In the genomic region with DNA sequence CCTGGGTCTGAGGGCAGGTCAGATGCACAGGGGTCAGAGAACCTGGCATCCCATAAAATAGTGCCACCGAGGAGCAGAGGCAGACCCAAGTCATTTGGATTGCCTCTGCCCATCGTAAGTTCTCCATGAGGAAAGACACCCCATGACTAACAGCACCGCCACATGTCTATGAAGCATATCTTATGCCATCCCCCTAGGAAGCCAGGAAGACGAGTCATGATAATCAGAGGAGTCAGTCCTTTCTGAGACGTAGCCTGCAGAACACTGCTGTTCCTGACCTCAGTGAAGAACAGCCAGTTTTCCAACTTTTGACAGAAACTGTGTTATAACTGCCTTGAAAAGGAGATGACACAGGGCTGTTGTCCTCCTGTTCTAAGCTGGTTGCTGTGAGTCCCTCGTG, we compare ENCODE assay signal across 19 cellular contexts. TPM values are rescaled to one million over a fixed set of nuclear protein-coding genes. Genes with fewer than 3 reads are reported as not detected.
DNase-seq lines count a peak whose midpoint lies in the region; ATAC-seq and TF ChIP-seq lines count a peak whose summit lies in the region.
"Had no signal": no experiment of that assay in that cellular context is flagged by ENCODE, and none has a peak within 500 bp of the region (broad histone marks: within the 10 kb centered on the region; RNA-seq: fewer than 3 reads in every experiment).

No MANE protein-coding gene starts in this region.

- H3K9me3 Mint-ChIP-seq in immature natural killer cell = peaks cover 0 to 2% (median 0%) of the 10 kb centered on the region in 6 donors
- H3K9me3 Mint-ChIP-seq: stimulated activated naive B cell treated with anti-CD40 and anti-IgM and Interleukin-4, amounts not matched to agents 10 μg/mL and 1 μg/mL and 100 μg/mL, for 72 hours had no signal

- POLR2A ChIA-PET in PC-9 (lab: Charles Lee; ENCODE audit: unreplicated experiment) = no interaction called here

- TF ChIP-seq POLR2A in right lobe of liver (IDR thresholded peaks at IDR 0.05) = no peak

- no peak overlapping the region for H3K27ac Mint-ChIP-seq in immature natural killer cell
- H3K27ac Mint-ChIP-seq: CD8-positive, alpha-beta memory T cell; naive B cell; stimulated activated naive B cell treated with anti-CD40 and anti-IgM and Interleukin-4, amounts not matched to agents 10 μg/mL and 1 μg/mL and 100 μg/mL, for 72 hours had no signal

- H3K4me3 Mint-ChIP-seq in immature natural killer cell = no peak overlapping the region
- H3K4me3 Mint-ChIP-seq: CD8-positive, alpha-beta memory T cell; naive B cell; stimulated activated naive B cell treated with anti-CD40 and anti-IgM and Interleukin-4, amounts not matched to agents 10 μg/mL and 1 μg/mL and 100 μg/mL, for 72 hours had no signal

- no peaks in the 10 kb centered on the region for H3K27me3 ChIP-seq in PC-9 (ENCODE audit: insufficient read depth, low read depth)
- H3K27me3 ChIP-seq in osteoblast (ENCODE audit: insufficient read depth, low read length) = no peaks in the 10 kb centered on the region
- no peaks in the 10 kb centered on the region for H3K27me3 ChIP-seq in right lobe of liver
- H3K27me3 ChIP-seq in BE2C = no peaks in the 10 kb centered on the region

- H3K36me3 ChIP-seq in PC-9 (ENCODE audit: low read depth) (no peaks in the 10 kb centered on the region), osteoblast (ENCODE audit: insufficient read depth, low read length) (no peaks in the 10 kb centered on the region), right lobe of liver (no peaks in the 10 kb centered on the region), BE2C (no peaks in the 10 kb centered on the region)

- H2AFZ ChIP-seq in PC-9 (no peak overlapping the region), osteoblast (ENCODE audit: low read length) (no peak overlapping the region)

- H3K36me3 Mint-ChIP-seq in immature natural killer cell = no peaks in the 10 kb centered on the region
- H3K36me3 Mint-ChIP-seq: CD8-positive, alpha-beta memory T cell; naive B cell; stimulated activated naive B cell treated with anti-CD40 and anti-IgM and Interleukin-4, amounts not matched to agents 10 μg/mL and 1 μg/mL and 100 μg/mL, for 72 hours had no signal

- BruUV-seq in PC-9 (replicated peaks; lab: Mats Ljungman, UMichigan) = no TSS peak

- H3K4me2 ChIP-seq in PC-9 (no peak overlapping the region), osteoblast (ENCODE audit: insufficient read depth, low read length) (peak overlapping the region; percentile 19)

- H3F3A ChIP-seq in PC-9 (ENCODE audit: insufficient read depth, low read depth) = peaks cover 17% of the 10 kb centered on the region; the same call in 1 of the 2 replicates

- peaks cover 26% of the 10 kb centered on the region for H3K4me1 ChIP-seq in PC-9 (replicated peaks; ENCODE audit: insufficient read depth)
- H3K4me1 ChIP-seq in osteoblast (ENCODE audit: insufficient read depth, low read length) = peaks cover 38% of the 10 kb centered on the region
- H3K4me1 ChIP-seq in right lobe of liver = no peaks in the 10 kb centered on the region
- H3K4me1 ChIP-seq in BE2C = no peaks in the 10 kb centered on the region

- peak overlapping the region; percentile 29; the same call in 1 of the 2 replicates for H3K27ac ChIP-seq in PC-9
- H3K27ac ChIP-seq in epithelial cell of prostate = peak overlapping the region; percentile 25
- peak overlapping the region; percentile 66 for H3K27ac ChIP-seq in osteoblast (ENCODE audit: low read depth, low read length)
- H3K27ac ChIP-seq in right lobe of liver = no peak overlapping the region

- DNase-seq in GM03348 (ENCODE audit: low spot score) (peak; percentile 69), PC-9 (no peak), epithelial cell of prostate (ENCODE audit: low read depth, low spot score) (peak; percentile 41), osteoblast (ENCODE audit: insufficient read length, low spot score, missing footprints) (no peak), right lobe of liver (no peak), immature natural killer cell (no peak), BE2C (no peak)
- DNase-seq: activated CD8-positive, alpha-beta memory T cell treated with anti-CD3 and anti-CD28 coated beads for 24 hours; activated gamma-delta T cell treated with Interleukin-2 at 50 U/mL for 16 hours; CD8-positive, alpha-beta memory T cell; left cardiac atrium; naive B cell; NCI-H1436 treated with DMSO at 0.1 percent for 48 hours; NCI-H69; Right ventricle myocardium superior; stimulated activated CD4-positive, alpha-beta T cell treated with anti-CD3 and anti-CD28 coated beads, Interleukin-4, amount 100 ng/mL, for 1 hour; stimulated activated naive B cell treated with anti-CD40 and anti-IgM and Interleukin-4, amounts not matched to agents 10 μg/mL and 1 μg/mL and 100 μg/mL, for 72 hours had no signal

- TF ChIP-seq CTCF in PC-9 (conservative IDR thresholded peaks at IDR 0.05) (no peak), osteoblast (IDR thresholded peaks at IDR 0.05; ENCODE audit: extremely low read depth, low read depth, low read length) (no peak), right lobe of liver (IDR thresholded peaks at IDR 0.05) (no peak), BE2C (IDR thresholded peaks at IDR 0.05; ENCODE audit: low read depth, low read length) (no peak)

- CTCF ChIA-PET in PC-9 (lab: Charles Lee) = no interaction called here

- intact Hi-C loops in PC-9 (cut with micrococcal nuclease; ENCODE audit: unreplicated experiment) = loop anchor here (5.0 kb wide), 1 partner anchor 133 kb away; no protein-coding TSS in a partner anchor
- intact Hi-C loops in right lobe of liver (cut with DNase I) = no loop called here

- H3K4me1 Mint-ChIP-seq in immature natural killer cell = peaks cover 0 to 3% of the 10 kb centered on the region in 2 donors
- H3K4me1 Mint-ChIP-seq: CD8-positive, alpha-beta memory T cell; naive B cell; stimulated activated naive B cell treated with anti-CD40 and anti-IgM and Interleukin-4, amounts not matched to agents 10 μg/mL and 1 μg/mL and 100 μg/mL, for 72 hours had no signal

- no CpG with 5 or more reads among the region's 6 CpGs for WGBS in right lobe of liver (ENCODE audit: insufficient coverage, low coverage, low lambda C conversion rate, missing lambda C conversion rate)

- H3K79me2 ChIP-seq in PC-9 (ENCODE audit: low read depth) (no peaks in the 10 kb centered on the region), osteoblast (ENCODE audit: insufficient read depth, low read length) (no peaks in the 10 kb centered on the region)

- H3K9me3 ChIP-seq in PC-9 (ENCODE audit: insufficient read depth, low read depth) (no peaks in the 10 kb centered on the region), osteoblast (ENCODE audit: low read depth, low read length) (no peaks in the 10 kb centered on the region), right lobe of liver (no peaks in the 10 kb centered on the region), BE2C (no peaks in the 10 kb centered on the region)

- no peaks in the 10 kb centered on the region for H3K9me2 ChIP-seq in PC-9 (ENCODE audit: insufficient read depth)

- no peak for ATAC-seq in right lobe of liver
- ATAC-seq in GM21825 (IDR thresholded peaks at IDR 0.05; ENCODE audit: unreplicated experiment) = no peak
- ATAC-seq: HepG2; left cardiac atrium; stimulated activated naive B cell treated with anti-CD40 and anti-IgM and Interleukin-4, amounts not matched to agents 10 μg/mL and 1 μg/mL and 100 μg/mL, for 72 hours had no signal

- H4K20me1 ChIP-seq in PC-9 (ENCODE audit: insufficient read depth) (no peaks in the 10 kb centered on the region), osteoblast (ENCODE audit: insufficient read depth, low read length) (peaks cover 7% of the 10 kb centered on the region)

- H3K4me3 ChIP-seq in PC-9 (no peak overlapping the region), osteoblast (ENCODE audit: insufficient read depth, low read length) (peak overlapping the region; percentile 8), right lobe of liver (no peak overlapping the region), BE2C (ENCODE audit: low read depth, low read length) (no peak overlapping the region)

- peaks cover 0 to 6% (median 4%) of the 10 kb centered on the region in 3 donors for H3K27me3 Mint-ChIP-seq in immature natural killer cell (ENCODE audit: low read depth in 3 of 3)

RNA-seq across cellular contexts. Expression of gene INSYN2A, which starts 51.2 kb away (rescaled TPM):
- not detected in 2 replicates for total RNA-seq in PC-9 (2021)
- 0.29 and 0.36 TPM in 2 replicates for total RNA-seq in osteoblast
- total RNA-seq in right lobe of liver = not detected
- polyA plus RNA-seq in immature natural killer cell = not detected
- not detected for polyA plus RNA-seq in BE2C (2012; ENCODE audit: insufficient read depth, insufficient read length, low read depth)
- total RNA-seq: CD8-positive, alpha-beta memory T cell; HepG2; left cardiac atrium had no signal
- polyA plus RNA-seq: CD8-positive, alpha-beta memory T cell; HepG2 had no signal

Comparison
In these comparisons a context has a peak if more than half of its experiments do, and no peak if none do; other contexts are left out.
1. DNase-seq: peak in GM03348 (single experiment) and epithelial cell of prostate (single experiment); none in PC-9 (0 of 2), osteoblast (single experiment), right lobe of liver (0 of 3), immature natural killer cell (0 of 3) and BE2C (single experiment).
2. H3K27ac ChIP-seq: peak in PC-9 (single experiment), epithelial cell of prostate (single experiment) and osteoblast (single experiment); none in right lobe of liver (0 of 3).